Comparison of ENCODE assay signal across 8 cellular contexts in the genomic region with DNA sequence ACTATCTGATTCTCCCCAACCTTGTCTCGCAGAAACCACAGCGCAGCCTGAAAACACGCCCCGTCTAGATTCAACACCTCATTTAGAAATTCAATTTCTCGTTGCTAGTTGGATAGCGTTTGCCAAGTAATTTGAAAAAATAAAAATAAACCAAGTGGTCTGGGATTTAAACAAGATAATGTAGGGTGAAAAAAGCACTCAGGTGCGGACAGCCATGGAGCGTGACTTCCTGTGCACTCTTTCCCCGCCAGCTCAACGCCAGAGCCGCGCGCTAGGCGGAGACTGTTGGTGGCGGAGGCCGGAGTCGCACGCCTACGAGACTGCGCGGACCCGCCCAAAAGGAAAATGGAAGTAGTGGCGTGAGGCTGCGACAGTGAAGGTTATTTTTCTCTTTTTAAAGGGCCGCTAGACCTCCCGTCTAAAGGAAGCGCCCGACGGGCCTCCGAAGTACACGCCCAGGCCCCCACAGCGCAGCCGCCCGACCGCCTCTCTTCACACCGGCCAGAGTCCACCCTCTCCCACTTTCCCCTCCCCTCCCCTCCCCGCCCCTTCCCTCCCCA. TPM values are rescaled to one million over a fixed set of nuclear protein-coding genes. Genes with fewer than 3 reads are reported as not detected.
A peak's percentile ranks its signal among the peaks of the same experiment; 100 is the strongest.
DNase-seq lines count a peak whose midpoint lies in the region; ATAC-seq and TF ChIP-seq lines count a peak whose summit lies in the region.

No MANE protein-coding gene starts in this region.

- peak overlapping the region; percentile 57 for H3K9ac ChIP-seq in fibroblast of lung (ENCODE audit: insufficient read depth, low read length)

- H3K36me3 ChIP-seq in BJ (ENCODE audit: control insufficient read depth, insufficient read depth, low read length), result no peaks in the 10 kb centered on the region
- H3K36me3 ChIP-seq in fibroblast of lung (ENCODE audit: control insufficient read depth, insufficient read depth, low read length), result no peaks in the 10 kb centered on the region
- no peaks in the 10 kb centered on the region for H3K36me3 ChIP-seq in osteoblast (ENCODE audit: insufficient read depth, low read length)

- peaks cover 42% of the 10 kb centered on the region for H3K79me2 ChIP-seq in fibroblast of lung (ENCODE audit: control insufficient read depth, insufficient read depth, low read length)
- H3K79me2 ChIP-seq in osteoblast (ENCODE audit: insufficient read depth, low read length), result peaks cover 43% of the 10 kb centered on the region

- H3K4me2 ChIP-seq in fibroblast of lung (ENCODE audit: extremely low read depth, insufficient read depth, low read length) (peak overlapping the region; percentile 92), osteoblast (ENCODE audit: insufficient read depth, low read length) (peak overlapping the region; percentile 98)

- H2AFZ ChIP-seq in fibroblast of lung (ENCODE audit: low read length) (peak overlapping the region; percentile 15), osteoblast (ENCODE audit: low read length) (peak overlapping the region; percentile 89)

- H3K27me3 ChIP-seq in BJ (ENCODE audit: control insufficient read depth, insufficient read depth, low read length) (no peaks in the 10 kb centered on the region), fibroblast of lung (ENCODE audit: control insufficient read depth, insufficient read depth, low read length) (no peaks in the 10 kb centered on the region), osteoblast (ENCODE audit: insufficient read depth, low read length) (no peaks in the 10 kb centered on the region)

- H3K4me1 ChIP-seq in fibroblast of lung (ENCODE audit: control insufficient read depth, extremely low read depth, insufficient read depth, low read length) (peaks cover 4% of the 10 kb centered on the region), osteoblast (ENCODE audit: insufficient read depth, low read length) (peaks cover 14% of the 10 kb centered on the region)

- TF ChIP-seq CTCF in BJ (IDR thresholded peaks at IDR 0.05; ENCODE audit: insufficient read depth, low read depth, low read length) (peak; percentile 53), fibroblast of lung (conservative IDR thresholded peaks at IDR 0.05 in 1 of 2, IDR thresholded peaks at IDR 0.05 in 1 of 2; ENCODE audit: low read depth in 1 of 2, low read length in 2 of 2) (peak; percentile 33 to 35), osteoblast (IDR thresholded peaks at IDR 0.05; ENCODE audit: extremely low read depth, low read depth, low read length) (peak; percentile 16)

- ATAC-seq in GM19328 (IDR thresholded peaks at IDR 0.05; ENCODE audit: unreplicated experiment) (peak; percentile 67), HG03442 (IDR thresholded peaks at IDR 0.05; ENCODE audit: unreplicated experiment) (peak; percentile 70)

- peak overlapping the region; percentile 100 for H3K4me3 ChIP-seq in BJ (ENCODE audit: low read depth, low read length)
- H3K4me3 ChIP-seq in fibroblast of lung (replicated peaks in 1 of 4; ENCODE audit: control extremely low read depth in 1 of 4, insufficient read depth in 1 of 4, low read depth in 3 of 4, low read length in 4 of 4), result peak overlapping the region; percentile 37 to 99 (median 65)
- peak overlapping the region; percentile 87 for H3K4me3 ChIP-seq in osteoblast (ENCODE audit: insufficient read depth, low read length)

- H3K9me3 ChIP-seq in fibroblast of lung (ENCODE audit: control insufficient read depth, insufficient read depth, low read depth, low read length), result no peaks in the 10 kb centered on the region
- H3K9me3 ChIP-seq in osteoblast (ENCODE audit: low read depth, low read length), result no peaks in the 10 kb centered on the region

- peaks cover 10% of the 10 kb centered on the region for H4K20me1 ChIP-seq in fibroblast of lung (ENCODE audit: control insufficient read depth, extremely low read depth, insufficient read depth, low read length)
- peaks cover 34% of the 10 kb centered on the region for H4K20me1 ChIP-seq in osteoblast (ENCODE audit: insufficient read depth, low read length)

- POLR2A ChIA-PET in BJ (lab: Charles Lee), result no interaction called here

- CTCF ChIA-PET in BJ (lab: Yijun Ruan, JAX), result interaction anchor here (0.6 to 1.0 kb wide), 3 partner anchors 41 to 800 kb away, joined by 3 to 4 read pairs (median 3); no protein-coding TSS in a partner anchor

- peak; percentile 67 for DNase-seq in BJ (ENCODE audit: low read depth)
- peak; percentile 97 to 99 for DNase-seq in NOMO-1 (lab: John Stamatoyannopoulos, UW; ENCODE audit: unreplicated experiment in 2 of 2)
- peak; percentile 85 for DNase-seq in activated T-cell treated with anti-CD3 and anti-CD28 coated beads for 48 hours (ENCODE audit: low read depth)
- no peak for DNase-seq in fibroblast of lung (ENCODE audit: low read depth in 2 of 2)
- DNase-seq in osteoblast (ENCODE audit: insufficient read length, low spot score, missing footprints), result no peak
- no peak for DNase-seq in iPS-NIHi7 (ENCODE audit: extremely low spot score)

- H3K27ac ChIP-seq in fibroblast of lung (ENCODE audit: insufficient read depth, low read length) (peak overlapping the region; percentile 100), osteoblast (ENCODE audit: low read depth, low read length) (peak overlapping the region; percentile 76)

RNA-seq across cellular contexts. Expression of gene CCNT2, which starts 0.6 kb away (rescaled TPM):
- 9.1 and 13.8 TPM in 2 replicates for polyA plus RNA-seq in BJ (2011; rRNA removed)
- polyA minus RNA-seq in BJ (2011; rRNA and poly(A)+ RNA removed), result 15.2 and 18.3 TPM in 2 replicates
- 21.1 and 30.1 TPM in 2 replicates for total RNA-seq in fibroblast of lung
- polyA plus RNA-seq in fibroblast of lung, result 10.5 and 10.8 TPM in 2 replicates
- polyA plus RNA-seq in fibroblast of lung (2012), result 7.7 and 7.8 TPM in 2 replicates
- 7.7 and 12.0 TPM in 2 replicates for polyA minus RNA-seq in fibroblast of lung (ENCODE audit: low replicate concordance)
- total RNA-seq in osteoblast, result 26.2 and 26.8 TPM in 2 replicates

Comparison
In these comparisons a context has a peak if more than half of its experiments do, and no peak if none do; other contexts are left out.
1. DNase-seq: peak in BJ (single experiment), NOMO-1 (2 of 2) and activated T-cell treated with anti-CD3 and anti-CD28 coated beads for 48 hours (single experiment); none in fibroblast of lung (0 of 2), osteoblast (single experiment) and iPS-NIHi7 (single experiment).
2. Peak in every context shown above with its lines, with median percentiles within 50 percentile points of each other: H3K4me3 ChIP-seq and CTCF ChIP-seq.